ENCODE assay signal across 6 cellular contexts in genomic region chr1:154956557-154956956, GRCh38. TPM values are rescaled to one million over a fixed set of nuclear protein-coding genes. Genes with fewer than 3 reads are reported as not detected.
DNase-seq lines count a peak whose midpoint lies in the region; ATAC-seq and TF ChIP-seq lines count a peak whose summit lies in the region.

No MANE protein-coding gene starts in this region.

- TF ChIP-seq CTCF in foreskin keratinocyte (conservative IDR thresholded peaks at IDR 0.05): no peak

- H3K4me1 ChIP-seq in foreskin keratinocyte (no peaks in the 10 kb centered on the region), subcutaneous abdominal adipose tissue (ENCODE audit: control insufficient read depth in 5 of 5, insufficient read depth in 5 of 5, low read length in 5 of 5) (peaks cover 23 to 75% (median 66%) of the 10 kb centered on the region in 5 donors)

- H3K4me3 ChIP-seq in subcutaneous abdominal adipose tissue (ENCODE audit: low read depth in 1 of 5, low read length in 5 of 5): peak overlapping the region; percentile 70 to 84 (median 80)

- ATAC-seq in foreskin keratinocyte (no peak), GM21619 (IDR thresholded peaks at IDR 0.05; ENCODE audit: unreplicated experiment) (no peak)

- H3K9ac ChIP-seq in subcutaneous abdominal adipose tissue (ENCODE audit: low read length in 5 of 5): peak overlapping the region in 4 of 5 donors; percentile 54 to 80 (median 74)

- peak; percentile 9 for DNase-seq in NCI-H1092 treated with DMSO at 0.1 percent for 48 hours (lab: John Stamatoyannopoulos, UW)
- no peak for DNase-seq in NCI-H1092 (lab: John Stamatoyannopoulos, UW)
- DNase-seq in foreskin keratinocyte: no peak
- no peak for DNase-seq in DMS79 (lab: John Stamatoyannopoulos, UW)

- H3K27ac ChIP-seq in foreskin keratinocyte (peak overlapping the region; percentile 29), subcutaneous abdominal adipose tissue (ENCODE audit: low read depth, low read length) (peak overlapping the region; percentile 35)

- H3K36me3 ChIP-seq in subcutaneous abdominal adipose tissue (ENCODE audit: control insufficient read depth in 5 of 5, insufficient read depth in 5 of 5, low read length in 5 of 5): peaks cover 0 to 24% (median 16%) of the 10 kb centered on the region in 5 donors

- no peaks in the 10 kb centered on the region for H3K9me3 ChIP-seq in subcutaneous abdominal adipose tissue (ENCODE audit: control insufficient read depth in 5 of 5, low read length in 5 of 5)

- H3K27me3 ChIP-seq in foreskin keratinocyte (no peaks in the 10 kb centered on the region), subcutaneous abdominal adipose tissue (ENCODE audit: control insufficient read depth in 5 of 5, insufficient read depth in 4 of 5, low read length in 5 of 5) (no peaks in the 10 kb centered on the region)

RNA-seq across cellular contexts. Expression of gene PBXIP1, which starts 0.7 kb away (rescaled TPM):
- total RNA-seq in foreskin keratinocyte: 12.1 and 20.8 TPM in 2 replicates
- 8.6 and 15.4 TPM in 2 replicates for polyA plus RNA-seq in foreskin keratinocyte

RNA-seq across cellular contexts. Expression of gene PYGO2, which starts 5.0 kb away (rescaled TPM):
- total RNA-seq in foreskin keratinocyte: 24.7 and 27.3 TPM in 2 replicates
- 17.1 and 19.4 TPM in 2 replicates for polyA plus RNA-seq in foreskin keratinocyte

RNA-seq across cellular contexts. Expression of gene SHC1, which starts 14.0 kb away (rescaled TPM):
- total RNA-seq in foreskin keratinocyte: 187 and 211 TPM in 2 replicates
- 135 and 145 TPM in 2 replicates for polyA plus RNA-seq in foreskin keratinocyte

RNA-seq across cellular contexts. Expression of gene CKS1B, which starts 17.9 kb away (rescaled TPM):
- total RNA-seq in foreskin keratinocyte: 236 and 285 TPM in 2 replicates
- 332 and 402 TPM in 2 replicates for polyA plus RNA-seq in foreskin keratinocyte

RNA-seq across cellular contexts. Expression of gene PMVK, which starts 20.0 kb away (rescaled TPM):
- 18.2 and 22.0 TPM in 2 replicates for total RNA-seq in foreskin keratinocyte
- polyA plus RNA-seq in foreskin keratinocyte: 50.9 and 55.2 TPM in 2 replicates
